Comparison of ENCODE assay signal across 27 cellular contexts in genomic region chr1:175033931-175034330, GRCh38. TPM values are rescaled to one million over a fixed set of nuclear protein-coding genes. Genes with fewer than 3 reads are reported as not detected.
"Had no signal": no experiment of that assay in that cellular context is flagged by ENCODE, and none has a peak within 500 bp of the region (broad histone marks: within the 10 kb centered on the region; RNA-seq: fewer than 3 reads in every experiment).

No MANE protein-coding gene starts in this region.

- H3K4me1 ChIP-seq: gastrocnemius medialis, heart right ventricle, left ventricle myocardium inferior, lower lobe of right lung, neural progenitor cell, psoas muscle, uterus had no signal

- H3K27ac Mint-ChIP-seq: mesothelial cell of epicardium, natural killer cell, neural progenitor cell had no signal

- H3K27ac ChIP-seq: gastrocnemius medialis, heart right ventricle, left ventricle myocardium inferior, lower lobe of right lung, neural progenitor cell, pancreas, psoas muscle, stomach, thoracic aorta, uterus had no signal

- H3K27me3 Mint-ChIP-seq: memory B cell had no signal

- H3K4me3 Mint-ChIP-seq: memory B cell, mesothelial cell of epicardium, natural killer cell, neural progenitor cell had no signal

- H3K9ac ChIP-seq: neural progenitor cell had no signal

- DNase-seq: effector memory CD4-positive, alpha-beta T cell; gastrocnemius medialis; heart right ventricle; hypothalamus; kidney glomerular epithelial cell; left ventricle myocardium inferior; lower lobe of right lung; natural killer cell; occipital lobe; pancreas; psoas muscle; retina; stimulated activated CD4-positive, alpha-beta T cell treated with anti-CD3 and anti-CD28 coated beads, Interleukin-2, amount 100 ng/mL, for 24 hours; stimulated activated CD4-positive, alpha-beta T cell treated with anti-CD3 and anti-CD28 coated beads, Interleukin-4, amount 100 ng/mL, for 4 hours; stimulated activated naive CD4-positive, alpha-beta T cell; stomach; substantia nigra; trophoblast cell; uterus had no signal

- H3K9me3 ChIP-seq: gastrocnemius medialis, heart right ventricle, left ventricle myocardium inferior, lower lobe of right lung, pancreas, psoas muscle, stomach, thoracic aorta, uterus had no signal

- H3K36me3 Mint-ChIP-seq: memory B cell, mesothelial cell of epicardium, natural killer cell, neural progenitor cell had no signal

- H2AFZ ChIP-seq: neural progenitor cell had no signal

- H3K36me3 ChIP-seq: gastrocnemius medialis, heart right ventricle, left ventricle myocardium inferior, lower lobe of right lung, neural progenitor cell, pancreas, stomach, thoracic aorta, uterus had no signal

- ATAC-seq: esophagus mucosa, gastrocnemius medialis, heart right ventricle, lower lobe of right lung, natural killer cell, pancreas, psoas muscle, sciatic nerve had no signal

- H3K4me3 ChIP-seq: gastrocnemius medialis, heart right ventricle, left ventricle myocardium inferior, lower lobe of right lung, neural progenitor cell, pancreas, psoas muscle, stomach, thoracic aorta, uterus had no signal

- H3K4me2 ChIP-seq: neural progenitor cell had no signal

- H3K27me3 ChIP-seq: gastrocnemius medialis, heart right ventricle, neural progenitor cell, pancreas, stomach, uterus had no signal

- H3K9me3 Mint-ChIP-seq: memory B cell, mesothelial cell of epicardium, natural killer cell, neural progenitor cell had no signal

RNA-seq across cellular contexts. Expression of gene TNN, which starts 33.7 kb away (rescaled TPM):
- total RNA-seq: esophagus mucosa, fibroblast of villous mesenchyme, left ventricle myocardium inferior, myocyte, natural killer cell, psoas muscle, thoracic aorta had no signal
